In genomic region chr1:109466440-109467300, GRCh38 we compare ENCODE assay signal across 1 cellular context.
TF ChIP-seq lines count a peak whose summit lies in the region.

TSS of gene SYPL2 (plus strand) at chr1:109466546. CDS start at chr1:109466844, 298 bp downstream.

TF ChIP-seq in HEK293, 187 proteins besides CTCF, POLR2A, EP300 and RAD21 (continued from another document):
- TF ChIP-seq, protein P1, sequence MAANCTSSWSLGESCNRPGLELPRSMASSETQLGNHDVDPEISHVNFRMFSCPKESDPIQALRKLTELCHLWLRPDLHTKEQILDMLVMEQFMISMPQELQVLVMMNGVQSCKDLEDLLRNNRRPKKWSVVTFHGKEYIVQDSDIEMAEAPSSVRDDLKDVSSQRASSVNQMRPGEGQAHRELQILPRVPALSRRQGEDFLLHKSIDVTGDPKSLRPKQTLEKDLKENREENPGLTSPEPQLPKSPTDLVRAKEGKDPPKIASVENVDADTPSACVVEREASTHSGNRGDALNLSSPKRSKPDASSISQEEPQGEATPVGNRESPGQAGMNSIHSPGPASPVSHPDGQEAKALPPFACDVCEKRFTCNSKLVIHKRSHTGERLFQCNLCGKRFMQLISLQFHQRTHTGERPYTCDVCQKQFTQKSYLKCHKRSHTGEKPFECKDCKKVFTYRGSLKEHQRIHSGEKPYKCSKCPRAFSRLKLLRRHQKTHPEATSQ (tag by site-specific recombination; IDR thresholded peaks at IDR 0.05): 0 out of 2 replicates have a peak, but pooled peaks have one; percentile 20
- TF ChIP-seq ZNF416 (tag by site-specific recombination; IDR thresholded peaks at IDR 0.05) (no peak), ZNF777 (tag by site-specific recombination; IDR thresholded peaks at IDR 0.05; ENCODE audit: borderline replicate concordance) (peak; percentile 33; the same call in 1 of the 2 replicates), ZFHX2 (tag by site-specific recombination; conservative IDR thresholded peaks at IDR 0.05) (peak; percentile 70), ZSCAN23 (tag by site-specific recombination; IDR thresholded peaks at IDR 0.05) (no peak), ZIC2 (tag by site-specific recombination; IDR thresholded peaks at IDR 0.05) (peak; percentile 90), KLF10 (tag by site-specific recombination; IDR thresholded peaks at IDR 0.05) (peak; percentile 56; the same call in 1 of the 2 replicates), ZNF549 (tag by site-specific recombination; IDR thresholded peaks at IDR 0.05) (no peak), KLF9 (tag by site-specific recombination; IDR thresholded peaks at IDR 0.05; ENCODE audit: low read depth) (peak; percentile 26; the same call in 1 of the 2 replicates), ZNF664 (tag by site-specific recombination; IDR thresholded peaks at IDR 0.05) (no peak), EGR2 (tag by site-specific recombination; IDR thresholded peaks at IDR 0.05; ENCODE audit: low read depth) (peak; percentile 40; the same call in 1 of the 2 replicates), GLIS2 (tag by site-specific recombination; IDR thresholded peaks at IDR 0.05) (peak; percentile 64; the same call in 1 of the 2 replicates), BCL11A (tag by site-specific recombination; IDR thresholded peaks at IDR 0.05; ENCODE audit: low read depth) (no peak), ZNF48 (tag by site-specific recombination; IDR thresholded peaks at IDR 0.05) (no peak), ZNF76 (tag by site-specific recombination; IDR thresholded peaks at IDR 0.05; ENCODE audit: borderline replicate concordance, low read depth) (peak; percentile 42; the same call in 1 of the 2 replicates), ZNF510 (tag by site-specific recombination; IDR thresholded peaks at IDR 0.05; ENCODE audit: insufficient replicate concordance) (no peak), ATF2 (tag by site-specific recombination; IDR thresholded peaks at IDR 0.05; ENCODE audit: low read depth) (no peak), ZBTB49 (tag by site-specific recombination; IDR thresholded peaks at IDR 0.05; ENCODE audit: low read depth) (no peak), ZNF449 (tag by site-specific recombination; IDR thresholded peaks at IDR 0.05) (peak; percentile 62), SP3 (tag by site-specific recombination; IDR thresholded peaks at IDR 0.05) (peak; percentile 41; the same call in 1 of the 2 replicates), ZNF560 (tag by site-specific recombination; IDR thresholded peaks at IDR 0.05; ENCODE audit: borderline replicate concordance) (no peak), KLF1 (tag by site-specific recombination; IDR thresholded peaks at IDR 0.05) (no peak), SP7 (tag by site-specific recombination; IDR thresholded peaks at IDR 0.05) (peak; percentile 16; the same call in 1 of the 2 replicates), ZNF677 (tag by site-specific recombination; IDR thresholded peaks at IDR 0.05) (0 out of 2 replicates have a peak, but pooled peaks have one; percentile 16), ZNF747 (tag by site-specific recombination; IDR thresholded peaks at IDR 0.05) (no peak), GLIS1 (tag by site-specific recombination; IDR thresholded peaks at IDR 0.05) (peak; percentile 75), OSR2 (tag by site-specific recombination; IDR thresholded peaks at IDR 0.05) (no peak), ZNF354C (tag by site-specific recombination; IDR thresholded peaks at IDR 0.05; ENCODE audit: borderline replicate concordance, low read depth) (no peak), ZNF302 (tag by site-specific recombination; IDR thresholded peaks at IDR 0.05; ENCODE audit: low read depth) (no peak), ZNF202 (tag by site-specific recombination; IDR thresholded peaks at IDR 0.05; ENCODE audit: borderline replicate concordance) (no peak), ZEB2 (tag by site-specific recombination; IDR thresholded peaks at IDR 0.05) (0 out of 2 replicates have a peak, but pooled peaks have one; percentile 61), ZBTB17 (tag by site-specific recombination; IDR thresholded peaks at IDR 0.05) (0 out of 2 replicates have a peak, but pooled peaks have one; percentile 25)
- TF ChIP-seq, protein P2, sequence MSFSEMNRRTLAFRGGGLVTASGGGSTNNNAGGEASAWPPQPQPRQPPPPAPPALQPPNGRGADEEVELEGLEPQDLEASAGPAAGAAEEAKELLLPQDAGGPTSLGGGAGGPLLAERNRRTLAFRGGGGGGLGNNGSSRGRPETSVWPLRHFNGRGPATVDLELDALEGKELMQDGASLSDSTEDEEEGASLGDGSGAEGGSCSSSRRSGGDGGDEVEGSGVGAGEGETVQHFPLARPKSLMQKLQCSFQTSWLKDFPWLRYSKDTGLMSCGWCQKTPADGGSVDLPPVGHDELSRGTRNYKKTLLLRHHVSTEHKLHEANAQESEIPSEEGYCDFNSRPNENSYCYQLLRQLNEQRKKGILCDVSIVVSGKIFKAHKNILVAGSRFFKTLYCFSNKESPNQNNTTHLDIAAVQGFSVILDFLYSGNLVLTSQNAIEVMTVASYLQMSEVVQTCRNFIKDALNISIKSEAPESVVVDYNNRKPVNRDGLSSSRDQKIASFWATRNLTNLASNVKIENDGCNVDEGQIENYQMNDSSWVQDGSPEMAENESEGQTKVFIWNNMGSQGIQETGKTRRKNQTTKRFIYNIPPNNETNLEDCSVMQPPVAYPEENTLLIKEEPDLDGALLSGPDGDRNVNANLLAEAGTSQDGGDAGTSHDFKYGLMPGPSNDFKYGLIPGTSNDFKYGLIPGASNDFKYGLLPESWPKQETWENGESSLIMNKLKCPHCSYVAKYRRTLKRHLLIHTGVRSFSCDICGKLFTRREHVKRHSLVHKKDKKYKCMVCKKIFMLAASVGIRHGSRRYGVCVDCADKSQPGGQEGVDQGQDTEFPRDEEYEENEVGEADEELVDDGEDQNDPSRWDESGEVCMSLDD (tag by site-specific recombination; IDR thresholded peaks at IDR 0.05): 0 out of 2 replicates have a peak, but pooled peaks have one; percentile 5
- TF ChIP-seq, protein P3, sequence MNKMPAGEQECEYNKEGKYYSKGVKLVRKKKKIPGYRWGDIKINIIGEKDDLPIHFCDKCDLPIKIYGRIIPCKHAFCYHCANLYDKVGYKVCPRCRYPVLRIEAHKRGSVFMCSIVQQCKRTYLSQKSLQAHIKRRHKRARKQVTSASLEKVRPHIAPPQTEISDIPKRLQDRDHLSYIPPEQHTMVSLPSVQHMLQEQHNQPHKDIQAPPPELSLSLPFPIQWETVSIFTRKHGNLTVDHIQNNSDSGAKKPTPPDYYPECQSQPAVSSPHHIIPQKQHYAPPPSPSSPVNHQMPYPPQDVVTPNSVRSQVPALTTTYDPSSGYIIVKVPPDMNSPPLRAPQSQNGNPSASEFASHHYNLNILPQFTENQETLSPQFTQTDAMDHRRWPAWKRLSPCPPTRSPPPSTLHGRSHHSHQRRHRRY (tag by site-specific recombination; IDR thresholded peaks at IDR 0.05): no peak
- TF ChIP-seq, protein P4, sequence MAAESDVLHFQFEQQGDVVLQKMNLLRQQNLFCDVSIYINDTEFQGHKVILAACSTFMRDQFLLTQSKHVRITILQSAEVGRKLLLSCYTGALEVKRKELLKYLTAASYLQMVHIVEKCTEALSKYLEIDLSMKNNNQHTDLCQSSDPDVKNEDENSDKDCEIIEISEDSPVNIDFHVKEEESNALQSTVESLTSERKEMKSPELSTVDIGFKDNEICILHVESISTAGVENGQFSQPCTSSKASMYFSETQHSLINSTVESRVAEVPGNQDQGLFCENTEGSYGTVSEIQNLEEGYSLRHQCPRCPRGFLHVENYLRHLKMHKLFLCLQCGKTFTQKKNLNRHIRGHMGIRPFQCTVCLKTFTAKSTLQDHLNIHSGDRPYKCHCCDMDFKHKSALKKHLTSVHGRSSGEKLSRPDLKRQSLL (tag by site-specific recombination; IDR thresholded peaks at IDR 0.05): 0 out of 2 replicates have a peak, but pooled peaks have one; percentile 19
- TF ChIP-seq, protein P5, sequence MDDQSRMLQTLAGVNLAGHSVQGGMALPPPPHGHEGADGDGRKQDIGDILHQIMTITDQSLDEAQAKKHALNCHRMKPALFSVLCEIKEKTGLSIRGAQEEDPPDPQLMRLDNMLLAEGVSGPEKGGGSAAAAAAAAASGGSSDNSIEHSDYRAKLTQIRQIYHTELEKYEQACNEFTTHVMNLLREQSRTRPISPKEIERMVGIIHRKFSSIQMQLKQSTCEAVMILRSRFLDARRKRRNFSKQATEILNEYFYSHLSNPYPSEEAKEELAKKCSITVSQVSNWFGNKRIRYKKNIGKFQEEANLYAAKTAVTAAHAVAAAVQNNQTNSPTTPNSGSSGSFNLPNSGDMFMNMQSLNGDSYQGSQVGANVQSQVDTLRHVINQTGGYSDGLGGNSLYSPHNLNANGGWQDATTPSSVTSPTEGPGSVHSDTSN (CRISPR knock-in tag; IDR thresholded peaks at IDR 0.05): no peak
- TF ChIP-seq, protein P6, sequence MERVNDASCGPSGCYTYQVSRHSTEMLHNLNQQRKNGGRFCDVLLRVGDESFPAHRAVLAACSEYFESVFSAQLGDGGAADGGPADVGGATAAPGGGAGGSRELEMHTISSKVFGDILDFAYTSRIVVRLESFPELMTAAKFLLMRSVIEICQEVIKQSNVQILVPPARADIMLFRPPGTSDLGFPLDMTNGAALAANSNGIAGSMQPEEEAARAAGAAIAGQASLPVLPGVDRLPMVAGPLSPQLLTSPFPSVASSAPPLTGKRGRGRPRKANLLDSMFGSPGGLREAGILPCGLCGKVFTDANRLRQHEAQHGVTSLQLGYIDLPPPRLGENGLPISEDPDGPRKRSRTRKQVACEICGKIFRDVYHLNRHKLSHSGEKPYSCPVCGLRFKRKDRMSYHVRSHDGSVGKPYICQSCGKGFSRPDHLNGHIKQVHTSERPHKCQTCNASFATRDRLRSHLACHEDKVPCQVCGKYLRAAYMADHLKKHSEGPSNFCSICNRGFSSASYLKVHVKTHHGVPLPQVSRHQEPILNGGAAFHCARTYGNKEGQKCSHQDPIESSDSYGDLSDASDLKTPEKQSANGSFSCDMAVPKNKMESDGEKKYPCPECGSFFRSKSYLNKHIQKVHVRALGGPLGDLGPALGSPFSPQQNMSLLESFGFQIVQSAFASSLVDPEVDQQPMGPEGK (tag by site-specific recombination; IDR thresholded peaks at IDR 0.05): peak; percentile 68
TF ChIP-seq in HEK293: peak in this region for 30.
